24 cellular contexts compared by ENCODE assay signal in genomic region chr10:112497347-112497950, GRCh38. TPM values are rescaled to one million over a fixed set of nuclear protein-coding genes. Genes with fewer than 3 reads are reported as not detected.
DNase-seq lines count a peak whose midpoint lies in the region; ATAC-seq lines count a peak whose summit lies in the region.
"Had no signal": no experiment of that assay in that cellular context is flagged by ENCODE, and none has a peak within 500 bp of the region (broad histone marks: within the 10 kb centered on the region; RNA-seq: fewer than 3 reads in every experiment).

No MANE protein-coding gene starts in this region.

- H3K27me3 Mint-ChIP-seq in activated T-helper 17 cell treated with anti-CD3 and anti-CD28 coated beads, Interleukin-2, amount 50 U/mL, for 72 hours: no peaks in the 10 kb centered on the region
- H3K27me3 Mint-ChIP-seq: activated B cell treated with CpG ODN at 0.5 μM for 24 hours; activated naive CD4-positive, alpha-beta T cell treated with anti-CD3 and anti-CD28 coated beads, Interleukin-2, amount 50 U/mL, for 24 hours; B cell; IgD-negative memory B cell had no signal

- no peak overlapping the region for H3K4me3 Mint-ChIP-seq in activated T-helper 17 cell treated with anti-CD3 and anti-CD28 coated beads, Interleukin-2, amount 50 U/mL, for 72 hours
- H3K4me3 Mint-ChIP-seq: activated B cell treated with CpG ODN at 0.5 μM for 24 hours; activated naive CD4-positive, alpha-beta T cell treated with anti-CD3 and anti-CD28 coated beads, Interleukin-2, amount 50 U/mL, for 24 hours; activated T-helper 1 cell treated with anti-CD3 and anti-CD28 coated beads, Interleukin-12 subunit alpha, Interleukin-12 subunit beta, Interleukin-2, Interleukin-4 antibody, amounts not matched to agents 30 ng/mL and 10 ng/mL and 1 ng/mL, durations not matched to agents 14 hours and 24 hours and 36 hours; B cell; CD8-positive, alpha-beta memory T cell; IgD-negative memory B cell; natural killer cell had no signal

- ATAC-seq in GM18511 (IDR thresholded peaks at IDR 0.05; ENCODE audit: unreplicated experiment) (peak; percentile 72), GM19467 (IDR thresholded peaks at IDR 0.05; ENCODE audit: unreplicated experiment) (peak; percentile 88), HG03135 (IDR thresholded peaks at IDR 0.05; ENCODE audit: unreplicated experiment) (peak; percentile 83), GM19351 (IDR thresholded peaks at IDR 0.05; ENCODE audit: unreplicated experiment) (no peak), GM18858 (IDR thresholded peaks at IDR 0.05; ENCODE audit: unreplicated experiment) (no peak), GM21529 (IDR thresholded peaks at IDR 0.05; ENCODE audit: unreplicated experiment) (no peak)
- ATAC-seq in activated T-helper 17 cell treated with anti-CD3 and anti-CD28 coated beads, Interleukin-2, amount 50 U/mL, for 72 hours (replicated peaks): peak; percentile 78

- DNase-seq in NCI-H526 treated with DMSO at 0.1 percent for 48 hours (lab: John Stamatoyannopoulos, UW): no peak
- DNase-seq: activated B cell treated with CpG ODN at 0.5 μM for 24 hours; CD8-positive, alpha-beta memory T cell; cerebellar nuclear complex; GDM1; glutamatergic neuron; midbrain; natural killer cell; NCI-H1417; NCI-H2081 treated with DMSO at 0.1 percent for 48 hours; OCI-M1; retina; stimulated activated CD4-positive, alpha-beta T cell treated with anti-CD3 and anti-CD28 coated beads, Interleukin-2, amount 100 ng/mL, for 24 hours had no signal

- no peaks in the 10 kb centered on the region for H3K9me3 Mint-ChIP-seq in activated T-helper 17 cell treated with anti-CD3 and anti-CD28 coated beads, Interleukin-2, amount 50 U/mL, for 72 hours
- H3K9me3 Mint-ChIP-seq: activated B cell treated with CpG ODN at 0.5 μM for 24 hours; activated T-helper 1 cell treated with anti-CD3 and anti-CD28 coated beads, Interleukin-12 subunit alpha, Interleukin-12 subunit beta, Interleukin-2, Interleukin-4 antibody, amounts not matched to agents 30 ng/mL and 10 ng/mL and 1 ng/mL, durations not matched to agents 14 hours and 24 hours and 36 hours; CD8-positive, alpha-beta memory T cell; IgD-negative memory B cell; natural killer cell had no signal

- H3K36me3 Mint-ChIP-seq in activated T-helper 17 cell treated with anti-CD3 and anti-CD28 coated beads, Interleukin-2, amount 50 U/mL, for 72 hours (ENCODE audit: low read depth): peaks cover 13% of the 10 kb centered on the region
- H3K36me3 Mint-ChIP-seq: natural killer cell had no signal

- peak overlapping the region; percentile 49 for H3K27ac Mint-ChIP-seq in activated T-helper 17 cell treated with anti-CD3 and anti-CD28 coated beads, Interleukin-2, amount 50 U/mL, for 72 hours
- H3K27ac Mint-ChIP-seq: activated B cell treated with CpG ODN at 0.5 μM for 24 hours; activated naive CD4-positive, alpha-beta T cell treated with anti-CD3 and anti-CD28 coated beads, Interleukin-2, amount 50 U/mL, for 24 hours; activated T-helper 1 cell treated with anti-CD3 and anti-CD28 coated beads, Interleukin-12 subunit alpha, Interleukin-12 subunit beta, Interleukin-2, Interleukin-4 antibody, amounts not matched to agents 30 ng/mL and 10 ng/mL and 1 ng/mL, durations not matched to agents 14 hours and 24 hours and 36 hours; B cell; IgD-negative memory B cell; natural killer cell had no signal

- peaks cover 5% of the 10 kb centered on the region for H3K4me1 Mint-ChIP-seq in activated T-helper 17 cell treated with anti-CD3 and anti-CD28 coated beads, Interleukin-2, amount 50 U/mL, for 72 hours
- H3K4me1 Mint-ChIP-seq: activated B cell treated with CpG ODN at 0.5 μM for 24 hours, B cell had no signal

RNA-seq across cellular contexts. Expression of gene VTI1A, which starts 50.4 kb away (rescaled TPM):
- total RNA-seq in activated T-helper 17 cell treated with anti-CD3 and anti-CD28 coated beads, Interleukin-2, amount 50 U/mL, for 72 hours: 10 to 100 TPM; 35.2 to 46.9 TPM

RNA-seq across cellular contexts. Expression of gene ZDHHC6, which starts 50.7 kb away (rescaled TPM):
- 10 to 100 TPM; 45.4 to 56.2 TPM for total RNA-seq in activated T-helper 17 cell treated with anti-CD3 and anti-CD28 coated beads, Interleukin-2, amount 50 U/mL, for 72 hours

Comparison
In these comparisons a context has a peak if more than half of its experiments do, and no peak if none do; other contexts are left out.
1. ATAC-seq: peak in GM18511 (single experiment), GM19467 (single experiment), HG03135 (single experiment) and activated T-helper 17 cell treated with anti-CD3 and anti-CD28 coated beads, Interleukin-2, amount 50 U/mL, for 72 hours (single experiment); none in GM19351 (single experiment), GM18858 (single experiment) and GM21529 (single experiment).